23 cellular contexts compared by ENCODE assay signal in genomic region chr9:16258708-16259107, GRCh38.
DNase-seq lines count a peak whose midpoint lies in the region; ATAC-seq, FAIRE-seq and TF ChIP-seq lines count a peak whose summit lies in the region.
"Had no signal": no experiment of that assay in that cellular context is flagged by ENCODE, and none has a peak within 500 bp of the region (broad histone marks: within the 10 kb centered on the region; RNA-seq: fewer than 3 reads in every experiment).

No MANE protein-coding gene starts in this region.

- H3K4me3 Mint-ChIP-seq in immature natural killer cell: peak overlapping the region in 4 of 5 donors; percentile 1 to 41 (median 15)
- H3K4me3 Mint-ChIP-seq: activated naive CD4-positive, alpha-beta T cell treated with anti-CD3 and anti-CD28 coated beads for 36 hours; CD4-positive, CD25-positive, alpha-beta regulatory T cell; dendritic cell treated with granulocyte-macrophage colony-stimulating factor and Interleukin-4, amounts not matched to agents 40 ng/mL and 50 ng/mL, for 4 days had no signal

- H3K4me1 Mint-ChIP-seq in immature natural killer cell: peaks cover 11 to 12% of the 10 kb centered on the region in 2 donors

- peak overlapping the region in 1 of 6 donors; percentile 1 for H3K27ac Mint-ChIP-seq in immature natural killer cell
- H3K27ac Mint-ChIP-seq: activated naive CD4-positive, alpha-beta T cell treated with anti-CD3 and anti-CD28 coated beads for 36 hours; CD4-positive, CD25-positive, alpha-beta regulatory T cell; dendritic cell treated with granulocyte-macrophage colony-stimulating factor and Interleukin-4, amounts not matched to agents 40 ng/mL and 50 ng/mL, for 4 days had no signal

- DNase-seq in GM12891 (ENCODE audit: insufficient read length, low spot score) (no peak), KG1 (lab: John Stamatoyannopoulos, UW) (peak; percentile 14), immature natural killer cell (peak; percentile 10 to 31 (median 11))
- DNase-seq in stimulated activated CD4-positive, alpha-beta T cell treated with anti-CD3 and anti-CD28 coated beads, Interleukin-15, amount 100 ng/mL, for 24 hours: no peak
- DNase-seq: activated CD4-positive, alpha-beta T cell treated with anti-CD3 and anti-CD28 coated beads for 48 hours; activated naive CD4-positive, alpha-beta T cell treated with anti-CD3 and anti-CD28 coated beads for 36 hours; activated T-cell treated with anti-CD3 and anti-CD28 coated beads, Interleukin-2, amount 50 U/mL, for 48 hours; aorta; CD4-positive, CD25-positive, alpha-beta regulatory T cell; DMS 273 treated with DMSO at 0.1 percent for 48 hours; H7; kidney; midbrain; NCI-H187; right cardiac atrium; stimulated activated CD4-positive, alpha-beta T cell treated with anti-CD3 and anti-CD28 coated beads, Interleukin-12 subunit alpha, Interleukin-12 subunit beta, amount 100 ng/mL, for 4 hours; stimulated activated CD4-positive, alpha-beta T cell treated with anti-CD3 and anti-CD28 coated beads, Interleukin-4, amount 100 ng/mL, for 4 hours; stimulated activated naive CD4-positive, alpha-beta T cell had no signal

- FAIRE-seq in GM12891 (lab: Jason Lieb, UNC): no peak
- FAIRE-seq: endometrium, kidney had no signal

- H3K36me3 Mint-ChIP-seq in immature natural killer cell: no peaks in the 10 kb centered on the region
- H3K36me3 Mint-ChIP-seq: CD4-positive, CD25-positive, alpha-beta regulatory T cell had no signal

- H3K27me3 Mint-ChIP-seq in immature natural killer cell (ENCODE audit: low read depth in 3 of 3): peaks cover 0 to 14% (median 7%) of the 10 kb centered on the region in 3 donors

- ATAC-seq in GM19468 (IDR thresholded peaks at IDR 0.05; ENCODE audit: extremely low read depth, unreplicated experiment) (peak; percentile 23), HG02571 (IDR thresholded peaks at IDR 0.05; ENCODE audit: unreplicated experiment) (no peak), GM21381 (IDR thresholded peaks at IDR 0.05; ENCODE audit: unreplicated experiment) (no peak)
- ATAC-seq: right cardiac atrium had no signal

- peaks cover 0 to 5% (median 0%) of the 10 kb centered on the region in 6 donors for H3K9me3 Mint-ChIP-seq in immature natural killer cell
- H3K9me3 Mint-ChIP-seq: activated naive CD4-positive, alpha-beta T cell treated with anti-CD3 and anti-CD28 coated beads for 36 hours; dendritic cell treated with granulocyte-macrophage colony-stimulating factor and Interleukin-4, amounts not matched to agents 40 ng/mL and 50 ng/mL, for 4 days had no signal

- TF ChIP-seq POLR2A in GM12891 (IDR thresholded peaks at IDR 0.05; ENCODE audit: low read depth, low read length): no peak

TF ChIP-seq in GM12891, 5 proteins besides CTCF, POLR2A, EP300 and RAD21:
- TF ChIP-seq POLR2AphosphoS5 (IDR thresholded peaks at IDR 0.05; ENCODE audit: low read depth, low read length): no peak
- peak; percentile 32; the same call in 1 of the 2 replicates for TF ChIP-seq SPI1 (IDR thresholded peaks at IDR 0.05; ENCODE audit: low read depth, low read length)

Comparison
In these comparisons a context has a peak if more than half of its experiments do, and no peak if none do; other contexts are left out.
1. DNase-seq: peak in KG1 (single experiment) and immature natural killer cell (3 of 3); none in GM12891 (single experiment) and stimulated activated CD4-positive, alpha-beta T cell treated with anti-CD3 and anti-CD28 coated beads, Interleukin-15, amount 100 ng/mL, for 24 hours (single experiment).